19 cellular contexts compared by ENCODE assay signal in the genomic region with DNA sequence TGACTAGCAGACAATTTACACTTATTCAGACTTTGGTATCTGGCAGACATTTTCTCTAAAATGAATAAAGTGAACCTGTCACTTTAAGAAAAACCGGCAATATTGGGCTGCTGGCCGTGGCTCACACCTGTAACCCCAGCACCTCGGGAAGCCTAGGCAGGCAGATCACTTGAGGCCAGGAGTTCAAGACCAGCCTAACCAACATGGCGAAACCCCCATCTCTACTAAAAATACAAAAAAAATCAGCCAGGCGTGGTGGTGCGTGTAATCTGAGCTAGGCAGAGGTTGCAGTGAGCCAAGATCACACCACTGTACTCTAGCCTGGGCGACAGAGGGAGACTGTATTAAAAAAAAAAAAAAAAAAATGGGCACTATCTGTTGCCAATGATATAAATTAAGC. TPM values are rescaled to one million over a fixed set of nuclear protein-coding genes. Genes with fewer than 3 reads are reported as not detected.
DNase-seq lines count a peak whose midpoint lies in the region; ATAC-seq, FAIRE-seq and TF ChIP-seq lines count a peak whose summit lies in the region.
"Had no signal": no experiment of that assay in that cellular context is flagged by ENCODE, and none has a peak within 500 bp of the region (broad histone marks: within the 10 kb centered on the region; RNA-seq: fewer than 3 reads in every experiment).

No MANE protein-coding gene starts in this region.

- CTCF ChIA-PET in HEK293 (lab: Yijun Ruan, JAX) (no interaction called here), OCI-LY7 (lab: Charles Lee; ENCODE audit: unreplicated experiment) (no interaction called here)

- peaks cover 3% of the 10 kb centered on the region for H3K4me1 ChIP-seq in HEK293 (ENCODE audit: control insufficient read depth, insufficient read depth, low read length)
- peaks cover 20% of the 10 kb centered on the region for H3K4me1 ChIP-seq in OCI-LY7 (ENCODE audit: insufficient read depth, low read length, poor library complexity, severe bottlenecking)
- peaks cover 0 to 45% (median 7%) of the 10 kb centered on the region in 4 donors for H3K4me1 ChIP-seq in right lobe of liver

- no peak overlapping the region for H3K4me3 ChIP-seq in HEK293 (ENCODE audit: low read depth, low read length)
- H3K4me3 ChIP-seq in OCI-LY7 (ENCODE audit: low read depth, low read length, poor library complexity, severe bottlenecking), result no peak overlapping the region
- no peak overlapping the region for H3K4me3 ChIP-seq in right lobe of liver

- TF ChIP-seq CTCF in HEK293 (tag by site-specific recombination; IDR thresholded peaks at IDR 0.05), result no peak
- TF ChIP-seq CTCF in OCI-LY7 (conservative IDR thresholded peaks at IDR 0.05; ENCODE audit: low read length), result no peak
- TF ChIP-seq CTCF in right lobe of liver (IDR thresholded peaks at IDR 0.05), result no peak

- no peaks in the 10 kb centered on the region for H4K20me1 ChIP-seq in OCI-LY7 (ENCODE audit: insufficient read depth, low read length)

- DNase-seq in OCI-LY7 (ENCODE audit: low spot score), result peak; percentile 50
- no peak for DNase-seq in right lobe of liver
- no peak for DNase-seq in activated CD8-positive, alpha-beta memory T cell treated with anti-CD3 and anti-CD28 coated beads, Interleukin-2, amount 50 U/mL, for 4 hours
- DNase-seq in MV-4-11 (lab: John Stamatoyannopoulos, UW), result no peak
- DNase-seq: ACHN, AML-193, DMS79, GDM1, NCI-H1417 treated with DMSO at 0.1 percent for 48 hours, NCI-H2029 treated with DMSO at 0.1 percent for 48 hours, NCI-H524, SHP77 had no signal

- intact Hi-C loops in OCI-LY7 (cut with micrococcal nuclease; ENCODE audit: unreplicated experiment), result no loop called here
- intact Hi-C loops in right lobe of liver (cut with DNase I), result no loop called here

- BruUV-seq in OCI-LY7 (replicated peaks; lab: Mats Ljungman, UMichigan), result no TSS peak

- WGBS in right lobe of liver (ENCODE audit: insufficient coverage, low coverage, low lambda C conversion rate, missing lambda C conversion rate), result 54% methylated on average over 7 of the region's 7 CpGs

- H3K36me3 ChIP-seq in HEK293 (ENCODE audit: control insufficient read depth in 2 of 2, insufficient read depth in 1 of 2, low read length in 2 of 2) (peaks cover 5 to 12% of the 10 kb centered on the region in 2 experiments), OCI-LY7 (ENCODE audit: insufficient read depth, low read length) (no peaks in the 10 kb centered on the region), right lobe of liver (peaks cover 0 to 5% (median 0%) of the 10 kb centered on the region in 4 donors)

- H3K27ac ChIP-seq in HEK293 (ENCODE audit: extremely low read depth, low read depth, low read length), result no peak overlapping the region
- no peak overlapping the region for H3K27ac ChIP-seq in OCI-LY7 (ENCODE audit: low read depth, low read length, poor library complexity, severe bottlenecking)
- peak overlapping the region in 2 of 3 donors; percentile 59 to 81 for H3K27ac ChIP-seq in right lobe of liver

- peak overlapping the region; percentile 28 for H3K4me2 ChIP-seq in OCI-LY7 (ENCODE audit: low read length)

- H3K9me2 ChIP-seq in OCI-LY7 (ENCODE audit: insufficient read depth, low read length), result no peaks in the 10 kb centered on the region

- H3K9me3 ChIP-seq in HEK293 (ENCODE audit: control insufficient read depth, insufficient read depth, low read depth, low read length) (no peaks in the 10 kb centered on the region), OCI-LY7 (ENCODE audit: low read length) (no peaks in the 10 kb centered on the region), right lobe of liver (no peaks in the 10 kb centered on the region)

- TF ChIP-seq POLR2A in right lobe of liver (IDR thresholded peaks at IDR 0.05), result no peak

- POLR2A ChIA-PET in HEK293 (lab: Yijun Ruan, JAX) (interaction anchor here (0.6 kb wide), 1 partner anchor 113 kb away, joined by 3 read pairs; no protein-coding TSS in a partner anchor), OCI-LY7 (lab: Charles Lee) (interaction anchor here (0.5 to 0.9 kb wide), 4 partner anchors 14 to 355 kb away, joined by 3 to 12 read pairs (median 4); no protein-coding TSS in a partner anchor)

- ATAC-seq in right lobe of liver (no peak), HG03565 (IDR thresholded peaks at IDR 0.05; ENCODE audit: unreplicated experiment) (no peak), GM19452 (IDR thresholded peaks at IDR 0.05; ENCODE audit: unreplicated experiment) (no peak)
- ATAC-seq: HCT116, SK-N-SH treated with all-trans-retinoic acid at 6 μM for 48 hours had no signal

- no peaks in the 10 kb centered on the region for H3K79me2 ChIP-seq in OCI-LY7 (ENCODE audit: insufficient read depth, low read depth, low read length)

- no peaks in the 10 kb centered on the region for H3K27me3 ChIP-seq in right lobe of liver

- peak; percentile 30 for FAIRE-seq in G401.6 (lab: Jason Lieb, UNC)
- FAIRE-seq: RCC 7860 had no signal

- peak overlapping the region; percentile 40; the same call in 1 of the 2 replicates for H2AFZ ChIP-seq in OCI-LY7 (ENCODE audit: low read length)

TF ChIP-seq in HEK293, 187 proteins besides CTCF, POLR2A, EP300 and RAD21:
- TF ChIP-seq ZNF549 (tag by site-specific recombination; IDR thresholded peaks at IDR 0.05) (no peak), ZNF239 (tag by site-specific recombination; IDR thresholded peaks at IDR 0.05) (no peak), ZNF677 (tag by site-specific recombination; IDR thresholded peaks at IDR 0.05) (no peak), ZNF48 (tag by site-specific recombination; IDR thresholded peaks at IDR 0.05) (no peak), TRIM28 (IDR thresholded peaks at IDR 0.05; ENCODE audit: borderline replicate concordance, low read length) (no peak), SCRT1 (tag by site-specific recombination; IDR thresholded peaks at IDR 0.05; ENCODE audit: borderline replicate concordance) (peak; percentile 32; the same call in 1 of the 2 replicates), ZNF221 (tag by site-specific recombination; IDR thresholded peaks at IDR 0.05; ENCODE audit: borderline replicate concordance) (no peak), ZNF529 (tag by site-specific recombination; IDR thresholded peaks at IDR 0.05; ENCODE audit: insufficient replicate concordance) (no peak), ZEB2 (tag by site-specific recombination; IDR thresholded peaks at IDR 0.05) (no peak), ZNF776 (tag by site-specific recombination; IDR thresholded peaks at IDR 0.05; ENCODE audit: borderline replicate concordance) (no peak), SCRT2 (tag by site-specific recombination; IDR thresholded peaks at IDR 0.05) (peak; percentile 72), ZNF514 (tag by site-specific recombination; IDR thresholded peaks at IDR 0.05) (no peak), ZNF133 (tag by site-specific recombination; IDR thresholded peaks at IDR 0.05) (no peak), ZNF362 (tag by site-specific recombination; IDR thresholded peaks at IDR 0.05) (0 out of 2 replicates have a peak, but pooled peaks have one; percentile 32)
- TF ChIP-seq, protein P1, sequence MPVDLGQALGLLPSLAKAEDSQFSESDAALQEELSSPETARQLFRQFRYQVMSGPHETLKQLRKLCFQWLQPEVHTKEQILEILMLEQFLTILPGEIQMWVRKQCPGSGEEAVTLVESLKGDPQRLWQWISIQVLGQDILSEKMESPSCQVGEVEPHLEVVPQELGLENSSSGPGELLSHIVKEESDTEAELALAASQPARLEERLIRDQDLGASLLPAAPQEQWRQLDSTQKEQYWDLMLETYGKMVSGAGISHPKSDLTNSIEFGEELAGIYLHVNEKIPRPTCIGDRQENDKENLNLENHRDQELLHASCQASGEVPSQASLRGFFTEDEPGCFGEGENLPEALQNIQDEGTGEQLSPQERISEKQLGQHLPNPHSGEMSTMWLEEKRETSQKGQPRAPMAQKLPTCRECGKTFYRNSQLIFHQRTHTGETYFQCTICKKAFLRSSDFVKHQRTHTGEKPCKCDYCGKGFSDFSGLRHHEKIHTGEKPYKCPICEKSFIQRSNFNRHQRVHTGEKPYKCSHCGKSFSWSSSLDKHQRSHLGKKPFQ (tag by site-specific recombination; IDR thresholded peaks at IDR 0.05), result peak; percentile 65; the same call in 1 of the 2 replicates
- TF ChIP-seq, protein P2, sequence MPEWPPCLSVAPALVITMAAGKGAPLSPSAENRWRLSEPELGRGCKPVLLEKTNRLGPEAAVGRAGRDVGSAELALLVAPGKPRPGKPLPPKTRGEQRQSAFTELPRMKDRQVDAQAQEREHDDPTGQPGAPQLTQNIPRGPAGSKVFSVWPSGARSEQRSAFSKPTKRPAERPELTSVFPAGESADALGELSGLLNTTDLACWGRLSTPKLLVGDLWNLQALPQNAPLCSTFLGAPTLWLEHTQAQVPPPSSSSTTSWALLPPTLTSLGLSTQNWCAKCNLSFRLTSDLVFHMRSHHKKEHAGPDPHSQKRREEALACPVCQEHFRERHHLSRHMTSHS (tag by site-specific recombination; IDR thresholded peaks at IDR 0.05), result no peak
- TF ChIP-seq, protein P3, sequence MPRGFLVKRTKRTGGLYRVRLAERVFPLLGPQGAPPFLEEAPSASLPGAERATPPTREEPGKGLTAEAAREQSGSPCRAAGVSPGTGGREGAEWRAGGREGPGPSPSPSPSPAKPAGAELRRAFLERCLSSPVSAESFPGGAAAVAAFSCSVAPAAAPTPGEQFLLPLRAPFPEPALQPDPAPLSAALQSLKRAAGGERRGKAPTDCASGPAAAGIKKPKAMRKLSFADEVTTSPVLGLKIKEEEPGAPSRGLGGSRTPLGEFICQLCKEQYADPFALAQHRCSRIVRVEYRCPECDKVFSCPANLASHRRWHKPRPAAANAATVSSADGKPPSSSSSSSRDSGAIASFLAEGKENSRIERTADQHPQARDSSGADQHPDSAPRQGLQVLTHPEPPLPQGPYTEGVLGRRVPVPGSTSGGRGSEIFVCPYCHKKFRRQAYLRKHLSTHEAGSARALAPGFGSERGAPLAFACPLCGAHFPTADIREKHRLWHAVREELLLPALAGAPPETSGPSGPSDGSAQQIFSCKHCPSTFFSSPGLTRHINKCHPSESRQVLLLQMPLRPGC (tag by site-specific recombination; IDR thresholded peaks at IDR 0.05), result no peak

RNA-seq across cellular contexts. Expression of gene DUSP16, which starts 11.5 kb away (rescaled TPM):
- total RNA-seq in OCI-LY7 (2014; rRNA removed; shearing (Covaris generic)), result 2.8 and 3.7 TPM in 2 replicates
- 6.7 and 11.8 TPM in 2 replicates for total RNA-seq in OCI-LY7 (2022)
- total RNA-seq in right lobe of liver, result 10 to 100 TPM; 41.9 to 74.2 (median 48.4) TPM

Comparison
In these comparisons a context has a peak if more than half of its experiments do, and no peak if none do; other contexts are left out.
1. H3K27ac ChIP-seq: peak in right lobe of liver (2 of 3); none in HEK293 (single experiment) and OCI-LY7 (single experiment).